8 cellular contexts compared by ENCODE assay signal in the genomic region with DNA sequence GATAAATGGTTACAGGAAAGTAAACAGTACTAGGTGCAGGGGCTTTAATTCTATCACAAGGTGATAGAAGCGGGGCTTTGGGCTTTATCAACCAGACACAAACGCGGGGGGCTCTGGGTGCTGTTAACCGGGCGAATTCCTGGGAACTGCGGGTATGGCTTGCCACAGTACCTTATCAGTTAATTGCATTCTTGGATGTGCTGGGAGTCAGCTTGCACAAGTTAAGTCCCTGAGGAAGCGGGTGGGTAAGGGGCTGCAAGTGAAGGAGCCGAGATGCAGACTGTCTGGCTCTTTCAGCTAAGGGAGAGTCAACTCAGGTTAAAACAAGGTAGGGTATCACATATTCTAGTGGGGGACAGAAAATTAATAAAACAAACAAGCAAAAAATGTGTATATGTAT. TPM values are rescaled to one million over a fixed set of nuclear protein-coding genes. Genes with fewer than 3 reads are reported as not detected.
DNase-seq lines count a peak whose midpoint lies in the region; ATAC-seq and TF ChIP-seq lines count a peak whose summit lies in the region.

No MANE protein-coding gene starts in this region.

- H3K4me3 ChIP-seq in skeletal muscle tissue (ENCODE audit: low read length in 3 of 3) (peak overlapping the region; percentile 67 to 88 (median 82)), Caco-2 (ENCODE audit: low read depth, low read length) (no peak overlapping the region)

- H3K9ac ChIP-seq in skeletal muscle tissue (ENCODE audit: low read depth in 1 of 3, low read length in 3 of 3): peak overlapping the region; percentile 57 to 66 (median 57)

- no TSS peak for BruUV-seq in Caco-2 (replicated peaks; lab: Mats Ljungman, UMichigan)

- peak overlapping the region; percentile 87 for H3K4me3 Mint-ChIP-seq in activated T-cell treated with anti-CD3 and anti-CD28 coated beads, Interleukin-2, amount 50 U/mL, for 4 hours
- H3K4me3 Mint-ChIP-seq in Caco-2 (ENCODE audit: unreplicated experiment): no peak overlapping the region

- no peak for DNase-seq in activated T-cell treated with anti-CD3 and anti-CD28 coated beads, Interleukin-2, amount 50 U/mL, for 4 hours
- DNase-seq in left ventricle myocardium superior: no peak
- no peak for DNase-seq in Caco-2
- DNase-seq in ecto neural progenitor cell (ENCODE audit: low spot score): no peak

- peaks cover 83% of the 10 kb centered on the region for H3K4me1 Mint-ChIP-seq in activated T-cell treated with anti-CD3 and anti-CD28 coated beads, Interleukin-2, amount 50 U/mL, for 4 hours (ENCODE audit: low read depth)
- no peaks in the 10 kb centered on the region for H3K4me1 Mint-ChIP-seq in Caco-2 (ENCODE audit: low read depth, unreplicated experiment)

- H3K9me3 ChIP-seq in skeletal muscle tissue (ENCODE audit: control insufficient read depth in 3 of 3, low read length in 3 of 3) (no peaks in the 10 kb centered on the region), Caco-2 (no peaks in the 10 kb centered on the region)

- ATAC-seq in GM19035 (IDR thresholded peaks at IDR 0.05; ENCODE audit: unreplicated experiment): peak; percentile 3
- peak in 1 of 2 donors; percentile 2 for ATAC-seq in activated T-cell treated with anti-CD3 and anti-CD28 coated beads, Interleukin-2, amount 50 U/mL, for 4 hours
- ATAC-seq in left ventricle myocardium superior: peak; percentile 33
- no peak for ATAC-seq in HG03442 (IDR thresholded peaks at IDR 0.05; ENCODE audit: unreplicated experiment)
- ATAC-seq in HG02852 (IDR thresholded peaks at IDR 0.05; ENCODE audit: unreplicated experiment): no peak

- H3K27ac Mint-ChIP-seq in Caco-2 (ENCODE audit: unreplicated experiment): no peak overlapping the region

- H3K4me1 ChIP-seq in skeletal muscle tissue (ENCODE audit: control insufficient read depth in 3 of 3, insufficient read depth in 3 of 3, low read length in 3 of 3) (peaks cover 0 to 12% (median 0%) of the 10 kb centered on the region in 3 donors), Caco-2 (no peaks in the 10 kb centered on the region)

- POLR2A ChIA-PET in Caco-2 (lab: Charles Lee): no interaction called here

- H3K27me3 Mint-ChIP-seq in activated T-cell treated with anti-CD3 and anti-CD28 coated beads, Interleukin-2, amount 50 U/mL, for 4 hours (ENCODE audit: low read depth): no peaks in the 10 kb centered on the region
- H3K27me3 Mint-ChIP-seq in Caco-2 (ENCODE audit: insufficient read depth, unreplicated experiment): peaks cover 3% of the 10 kb centered on the region

- peaks cover 36% of the 10 kb centered on the region for H3K36me3 Mint-ChIP-seq in activated T-cell treated with anti-CD3 and anti-CD28 coated beads, Interleukin-2, amount 50 U/mL, for 4 hours (ENCODE audit: insufficient read depth)
- no peaks in the 10 kb centered on the region for H3K36me3 Mint-ChIP-seq in Caco-2 (ENCODE audit: insufficient read depth, unreplicated experiment)

- H3K9me3 Mint-ChIP-seq in activated T-cell treated with anti-CD3 and anti-CD28 coated beads, Interleukin-2, amount 50 U/mL, for 4 hours: no peaks in the 10 kb centered on the region
- no peaks in the 10 kb centered on the region for H3K9me3 Mint-ChIP-seq in Caco-2 (ENCODE audit: unreplicated experiment)

- peak overlapping the region; percentile 46 for H3K27ac ChIP-seq in skeletal muscle tissue (ENCODE audit: low read depth, low read length)

- H3K36me3 ChIP-seq in skeletal muscle tissue (ENCODE audit: control insufficient read depth in 3 of 3, insufficient read depth in 3 of 3, low read length in 3 of 3) (peaks cover 0 to under 1% (median 0%) of the 10 kb centered on the region in 3 donors), Caco-2 (ENCODE audit: control insufficient read depth, insufficient read depth, low read length) (no peaks in the 10 kb centered on the region)

- CTCF ChIA-PET in Caco-2 (lab: Charles Lee): no interaction called here

- intact Hi-C loops in left ventricle myocardium superior (cut with micrococcal nuclease): no loop called here
- intact Hi-C loops in Caco-2 (cut with micrococcal nuclease; ENCODE audit: unreplicated experiment): no loop called here

- no peak for TF ChIP-seq CTCF in Caco-2 (IDR thresholded peaks at IDR 0.05; ENCODE audit: insufficient read depth in 1 of 2, low read depth in 1 of 2, low read length in 1 of 2, severe bottlenecking in 1 of 2, unreplicated experiment in 1 of 2)

- no peaks in the 10 kb centered on the region for H3K27me3 ChIP-seq in skeletal muscle tissue (ENCODE audit: control insufficient read depth in 3 of 3, insufficient read depth in 3 of 3, low read length in 3 of 3)
- H3K27me3 ChIP-seq in Caco-2 (replicated peaks; ENCODE audit: control insufficient read depth, insufficient read depth, low read length): no peaks in the 10 kb centered on the region

RNA-seq across cellular contexts. Expression of a gene that starts 0.7 kb away (rescaled TPM):
- 10 to 100 TPM; 40.3 to 71.7 (median 53.2) TPM for total RNA-seq in activated T-cell treated with anti-CD3 and anti-CD28 coated beads, Interleukin-2, amount 50 U/mL, for 4 hours
- total RNA-seq in left ventricle myocardium superior (8.8 TPM), skeletal muscle tissue (3.7 TPM), Caco-2 (2022) (not detected in 2 replicates)

RNA-seq across cellular contexts. Expression of a gene that starts 22.3 kb away (rescaled TPM):
- total RNA-seq in activated T-cell treated with anti-CD3 and anti-CD28 coated beads, Interleukin-2, amount 50 U/mL, for 4 hours: under 1 TPM in 2 of 3 donors, not detected in 1; 0.29 to 0.51 TPM
- total RNA-seq in left ventricle myocardium superior (not detected), skeletal muscle tissue (not detected), Caco-2 (2022) (not detected in 2 replicates)

Comparison
In these comparisons a context has a peak if more than half of its experiments do, and no peak if none do; other contexts are left out.
1. ATAC-seq: peak in GM19035 (single experiment) and left ventricle myocardium superior (single experiment); none in HG03442 (single experiment) and HG02852 (single experiment).